In genomic region chr2:200525066-200525465, GRCh38 we compare ENCODE assay signal across 1 cellular context.
TF ChIP-seq lines count a peak whose summit lies in the region.

No MANE protein-coding gene starts in this region.

TF ChIP-seq in SK-N-SH, 30 proteins besides CTCF, POLR2A, EP300 and RAD21 (continued from another document):
- TF ChIP-seq, protein P1, sequence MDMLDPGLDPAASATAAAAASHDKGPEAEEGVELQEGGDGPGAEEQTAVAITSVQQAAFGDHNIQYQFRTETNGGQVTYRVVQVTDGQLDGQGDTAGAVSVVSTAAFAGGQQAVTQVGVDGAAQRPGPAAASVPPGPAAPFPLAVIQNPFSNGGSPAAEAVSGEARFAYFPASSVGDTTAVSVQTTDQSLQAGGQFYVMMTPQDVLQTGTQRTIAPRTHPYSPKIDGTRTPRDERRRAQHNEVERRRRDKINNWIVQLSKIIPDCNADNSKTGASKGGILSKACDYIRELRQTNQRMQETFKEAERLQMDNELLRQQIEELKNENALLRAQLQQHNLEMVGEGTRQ (IDR thresholded peaks at IDR 0.05; ENCODE audit: borderline replicate concordance, low read depth, low read length), result no peak
- TF ChIP-seq, protein P2, sequence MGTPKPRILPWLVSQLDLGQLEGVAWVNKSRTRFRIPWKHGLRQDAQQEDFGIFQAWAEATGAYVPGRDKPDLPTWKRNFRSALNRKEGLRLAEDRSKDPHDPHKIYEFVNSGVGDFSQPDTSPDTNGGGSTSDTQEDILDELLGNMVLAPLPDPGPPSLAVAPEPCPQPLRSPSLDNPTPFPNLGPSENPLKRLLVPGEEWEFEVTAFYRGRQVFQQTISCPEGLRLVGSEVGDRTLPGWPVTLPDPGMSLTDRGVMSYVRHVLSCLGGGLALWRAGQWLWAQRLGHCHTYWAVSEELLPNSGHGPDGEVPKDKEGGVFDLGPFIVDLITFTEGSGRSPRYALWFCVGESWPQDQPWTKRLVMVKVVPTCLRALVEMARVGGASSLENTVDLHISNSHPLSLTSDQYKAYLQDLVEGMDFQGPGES (IDR thresholded peaks at IDR 0.05; ENCODE audit: low read depth, low read length), result no peak
- no peak for TF ChIP-seq MEF2A (IDR thresholded peaks at IDR 0.05; ENCODE audit: borderline replicate concordance, low read depth)
- no peak for TF ChIP-seq TAF1 (IDR thresholded peaks at IDR 0.05; ENCODE audit: borderline replicate concordance, low read depth, low read length)
